Comparison of ENCODE assay signal across 13 cellular contexts in the genomic region with DNA sequence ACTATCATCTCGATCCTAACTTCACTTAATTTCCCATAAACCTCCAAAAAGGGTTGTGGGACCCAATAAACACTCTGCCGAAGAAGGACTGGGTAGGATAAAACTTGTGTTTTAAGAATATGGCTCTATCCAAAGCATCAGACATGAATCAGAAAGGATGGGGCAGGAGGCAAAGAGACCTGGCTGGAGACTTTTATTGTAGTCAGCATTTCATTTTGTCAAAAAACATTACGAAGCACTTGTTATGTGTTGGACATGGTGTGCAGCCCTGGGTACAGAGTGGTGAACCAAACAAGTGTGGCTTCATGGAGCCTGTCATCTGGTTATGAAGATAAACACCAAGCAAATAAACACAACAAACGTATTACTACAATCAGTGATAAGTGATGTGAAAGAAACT. TPM values are rescaled to one million over a fixed set of nuclear protein-coding genes. Genes with fewer than 3 reads are reported as not detected.
DNase-seq lines count a peak whose midpoint lies in the region; ATAC-seq and TF ChIP-seq lines count a peak whose summit lies in the region.
"Had no signal": no experiment of that assay in that cellular context is flagged by ENCODE, and none has a peak within 500 bp of the region (broad histone marks: within the 10 kb centered on the region; RNA-seq: fewer than 3 reads in every experiment).

No MANE protein-coding gene starts in this region.

- no peaks in the 10 kb centered on the region for H3K79me2 ChIP-seq in Loucy (ENCODE audit: insufficient read depth, low read length)

- peaks cover 2% of the 10 kb centered on the region for H3K9me3 Mint-ChIP-seq in CD8-positive, alpha-beta T cell
- H3K9me3 Mint-ChIP-seq in activated naive CD8-positive, alpha-beta T cell treated with anti-CD3 and anti-CD28 coated beads, Interleukin-2, amount 50 U/mL, for 24 hours: peaks cover 9% of the 10 kb centered on the region
- H3K9me3 Mint-ChIP-seq: GM23338 had no signal

- peak overlapping the region; percentile 26 for H3K4me3 Mint-ChIP-seq in CD8-positive, alpha-beta T cell
- H3K4me3 Mint-ChIP-seq in activated naive CD8-positive, alpha-beta T cell treated with anti-CD3 and anti-CD28 coated beads, Interleukin-2, amount 50 U/mL, for 24 hours: peak overlapping the region; percentile 48
- H3K4me3 Mint-ChIP-seq: GM23338 had no signal

- POLR2A ChIA-PET in CD8-positive, alpha-beta T cell (lab: Charles Lee): interaction anchor here (1.0 to 27.3 kb wide), 10 partner anchors 6 to 188 kb away, joined by 3 to 633 read pairs (median 59); a partner anchor contains a TSS

- H3K27me3 Mint-ChIP-seq in CD8-positive, alpha-beta T cell (ENCODE audit: low read depth): no peaks in the 10 kb centered on the region
- H3K27me3 Mint-ChIP-seq in activated naive CD8-positive, alpha-beta T cell treated with anti-CD3 and anti-CD28 coated beads, Interleukin-2, amount 50 U/mL, for 24 hours: no peaks in the 10 kb centered on the region

- no peak overlapping the region for H3K9ac ChIP-seq in Loucy (ENCODE audit: low read depth, low read length, poor library complexity, severe bottlenecking)

- H3K36me3 Mint-ChIP-seq in CD8-positive, alpha-beta T cell: peaks cover 33% of the 10 kb centered on the region
- H3K36me3 Mint-ChIP-seq in activated naive CD8-positive, alpha-beta T cell treated with anti-CD3 and anti-CD28 coated beads, Interleukin-2, amount 50 U/mL, for 24 hours (ENCODE audit: low read depth): peaks cover 25% of the 10 kb centered on the region

- H3K4me1 Mint-ChIP-seq in CD8-positive, alpha-beta T cell (ENCODE audit: low read depth): peaks cover 94% of the 10 kb centered on the region
- H3K4me1 Mint-ChIP-seq in activated naive CD8-positive, alpha-beta T cell treated with anti-CD3 and anti-CD28 coated beads, Interleukin-2, amount 50 U/mL, for 24 hours: peaks cover 99% of the 10 kb centered on the region

- peak overlapping the region; percentile 34 for H3K4me2 ChIP-seq in Loucy (ENCODE audit: low read depth, low read length, poor library complexity, severe bottlenecking)
- H3K4me2 ChIP-seq: GM23338 had no signal

- no peak overlapping the region for H3K4me3 ChIP-seq in CD8-positive, alpha-beta T cell (ENCODE audit: low read depth, low read length)
- no peak overlapping the region for H3K4me3 ChIP-seq in Loucy (ENCODE audit: low read length, poor library complexity, severe bottlenecking)
- H3K4me3 ChIP-seq in neutrophil (ENCODE audit: low read depth in 1 of 2, low read length in 1 of 2): no peak overlapping the region
- H3K4me3 ChIP-seq: GM23338, SK-N-MC had no signal

- peak overlapping the region; percentile 91 for H3K27ac Mint-ChIP-seq in CD8-positive, alpha-beta T cell
- peak overlapping the region; percentile 97 for H3K27ac Mint-ChIP-seq in activated naive CD8-positive, alpha-beta T cell treated with anti-CD3 and anti-CD28 coated beads, Interleukin-2, amount 50 U/mL, for 24 hours
- H3K27ac Mint-ChIP-seq: GM23338 had no signal

- no peaks in the 10 kb centered on the region for H4K20me1 ChIP-seq in Loucy (ENCODE audit: insufficient read depth, low read length, poor library complexity, severe bottlenecking)

- H3K4me1 ChIP-seq in CD8-positive, alpha-beta T cell (ENCODE audit: insufficient read depth, low read length): peaks cover 94% of the 10 kb centered on the region
- H3K4me1 ChIP-seq in Loucy (ENCODE audit: insufficient read depth, low read length, poor library complexity, severe bottlenecking): peaks cover 26% of the 10 kb centered on the region
- H3K4me1 ChIP-seq in neutrophil (ENCODE audit: control insufficient read depth in 1 of 2, insufficient read depth in 1 of 2, low read depth in 1 of 2, low read length in 1 of 2): peaks cover 41 to 45% of the 10 kb centered on the region in 2 experiments

- no peak for DNase-seq in CD8-positive, alpha-beta T cell
- no peak for DNase-seq in activated naive CD8-positive, alpha-beta T cell treated with anti-CD3 and anti-CD28 coated beads, Interleukin-2, amount 50 U/mL, for 24 hours
- DNase-seq in 8988T: no peak
- no peak for DNase-seq in DMS114 treated with DMSO at 0.1 percent for 48 hours (lab: John Stamatoyannopoulos, UW; ENCODE audit: unreplicated experiment)
- no peak for DNase-seq in OCI-M2 (lab: John Stamatoyannopoulos, UW; ENCODE audit: unreplicated experiment)
- DNase-seq: left colon had no signal

- H3F3A ChIP-seq in Loucy (ENCODE audit: low read depth): no peaks in the 10 kb centered on the region

- intact Hi-C loops in CD8-positive, alpha-beta T cell (cut with DNase I, micrococcal nuclease): loop anchor here (1.0 to 5.0 kb wide), 5 partner anchors 12 to 176 kb away; no protein-coding TSS in a partner anchor

- CTCF ChIA-PET in CD8-positive, alpha-beta T cell (lab: Charles Lee): interaction anchor here (0.6 to 27.1 kb wide), 13 partner anchors 10 to 186 kb away, joined by 3 to 403 read pairs (median 4); a partner anchor contains a TSS

- H3K36me3 ChIP-seq in CD8-positive, alpha-beta T cell (ENCODE audit: insufficient read depth, low read length): peaks cover 8% of the 10 kb centered on the region
- H3K36me3 ChIP-seq in Loucy (ENCODE audit: insufficient read depth, low read length) (no peaks in the 10 kb centered on the region), neutrophil (peaks cover 25% of the 10 kb centered on the region)

- no peaks in the 10 kb centered on the region for H3K9me2 ChIP-seq in Loucy (replicated peaks; ENCODE audit: low read depth, low read length)

- no peak for ATAC-seq in CD8-positive, alpha-beta T cell
- no peak for ATAC-seq in activated naive CD8-positive, alpha-beta T cell treated with anti-CD3 and anti-CD28 coated beads, Interleukin-2, amount 50 U/mL, for 24 hours
- no peak for ATAC-seq in HG02973 (IDR thresholded peaks at IDR 0.05; ENCODE audit: unreplicated experiment)

- H3K27ac ChIP-seq in CD8-positive, alpha-beta T cell (ENCODE audit: low read depth, low read length): peak overlapping the region; percentile 20
- peak overlapping the region; percentile 73 for H3K27ac ChIP-seq in neutrophil

- H3K9me3 ChIP-seq in CD8-positive, alpha-beta T cell (ENCODE audit: low read length): no peaks in the 10 kb centered on the region
- H3K9me3 ChIP-seq in Loucy (ENCODE audit: insufficient read depth, low read depth, low read length) (no peaks in the 10 kb centered on the region), neutrophil (no peaks in the 10 kb centered on the region)

- no peak overlapping the region for H2AFZ ChIP-seq in Loucy (ENCODE audit: low read length)

- H3K27me3 ChIP-seq in CD8-positive, alpha-beta T cell (ENCODE audit: insufficient read depth, low read length): no peaks in the 10 kb centered on the region
- H3K27me3 ChIP-seq in Loucy (ENCODE audit: insufficient read depth, low read length, poor library complexity, severe bottlenecking) (no peaks in the 10 kb centered on the region), neutrophil (no peaks in the 10 kb centered on the region)

- no peak for TF ChIP-seq CTCF in CD8-positive, alpha-beta T cell (IDR thresholded peaks at IDR 0.05)
- no peak for TF ChIP-seq CTCF in Loucy (conservative IDR thresholded peaks at IDR 0.05; ENCODE audit: low read length)
- no peak for TF ChIP-seq CTCF in neutrophil (IDR thresholded peaks at IDR 0.05)

RNA-seq across cellular contexts. Expression of a gene that starts 17.3 kb away (rescaled TPM):
- total RNA-seq in CD8-positive, alpha-beta T cell: 100 to 1,000 TPM; 295 to 299 TPM
- total RNA-seq: endothelial cell of umbilical vein, MCF 10A had no signal
